Comparison of ENCODE assay signal across 13 cellular contexts in genomic region chr1:64963466-64963865, GRCh38. TPM values are rescaled to one million over a fixed set of nuclear protein-coding genes. Genes with fewer than 3 reads are reported as not detected.
A peak's percentile ranks its signal among the peaks of the same experiment; 100 is the strongest.
DNase-seq lines count a peak whose midpoint lies in the region; ATAC-seq, FAIRE-seq and TF ChIP-seq lines count a peak whose summit lies in the region.
"Had no signal": no experiment of that assay in that cellular context is flagged by ENCODE, and none has a peak within 500 bp of the region (broad histone marks: within the 10 kb centered on the region; RNA-seq: fewer than 3 reads in every experiment).

No MANE protein-coding gene starts in this region.

- no peaks in the 10 kb centered on the region for H3K9me3 Mint-ChIP-seq in CD4-positive, alpha-beta memory T cell
- no peaks in the 10 kb centered on the region for H3K9me3 Mint-ChIP-seq in activated CD8-positive, alpha-beta T cell treated with anti-CD3 and anti-CD28 coated beads, Interleukin-2, amount 10 ng/mL, durations not matched to agents 7 days and 5 days (ENCODE audit: insufficient read depth)
- peaks cover 0 to 4% (median 0%) of the 10 kb centered on the region in 11 donors for H3K9me3 Mint-ChIP-seq in naive thymus-derived CD4-positive, alpha-beta T cell
- H3K9me3 Mint-ChIP-seq: type B pancreatic cell had no signal

- no peaks in the 10 kb centered on the region for H3K36me3 ChIP-seq in CD4-positive, alpha-beta memory T cell (ENCODE audit: insufficient read depth, low read length)
- H3K36me3 ChIP-seq in naive thymus-derived CD4-positive, alpha-beta T cell (ENCODE audit: control insufficient read depth in 2 of 3, insufficient read depth in 3 of 3, low read length in 3 of 3) = peaks cover 0 to 6% (median 0%) of the 10 kb centered on the region in 3 experiments
- H3K36me3 ChIP-seq: left lung had no signal

- POLR2A ChIA-PET in CD4-positive, alpha-beta memory T cell (lab: Charles Lee; ENCODE audit: partially characterized antibody) = interaction anchor here (0.6 to 2.7 kb wide), 9 partner anchors 9 to 112 kb away, joined by 3 to 13 read pairs (median 4); no protein-coding TSS in a partner anchor
- POLR2A ChIA-PET in activated CD8-positive, alpha-beta T cell treated with anti-CD3 and anti-CD28 coated beads, Interleukin-2, amount 10 ng/mL, durations not matched to agents 7 days and 5 days (lab: Charles Lee) = interaction anchor here (0.5 kb wide), 1 partner anchor 458 kb away, joined by 3 read pairs; no protein-coding TSS in a partner anchor
- POLR2A ChIA-PET in naive thymus-derived CD4-positive, alpha-beta T cell (lab: Charles Lee) = interaction anchor here (0.9 to 2.2 kb wide), 4 partner anchors 9 to 102 kb away, joined by 3 to 14 read pairs (median 4); no protein-coding TSS in a partner anchor

- DNase-seq in CD4-positive, alpha-beta memory T cell = no peak
- DNase-seq in GM12891 (ENCODE audit: insufficient read length, low spot score) = no peak
- no peak for DNase-seq in activated CD8-positive, alpha-beta T cell treated with anti-CD3 and anti-CD28 coated beads, Interleukin-2, amount 10 ng/mL, durations not matched to agents 7 days and 5 days
- no peak for DNase-seq in naive thymus-derived CD4-positive, alpha-beta T cell
- DNase-seq in cerebellar nuclear complex (lab: John Stamatoyannopoulos, UW) = no peak
- no peak for DNase-seq in NCI-H1105 treated with DMSO at 0.1 percent for 48 hours (lab: John Stamatoyannopoulos, UW)
- DNase-seq: left lung, NCI-H1092, SHP77 treated with DMSO at 0.1 percent for 48 hours had no signal

- ATAC-seq in activated CD8-positive, alpha-beta T cell treated with anti-CD3 and anti-CD28 coated beads, Interleukin-2, amount 10 ng/mL, durations not matched to agents 7 days and 5 days = no peak
- ATAC-seq in naive thymus-derived CD4-positive, alpha-beta T cell = no peak
- ATAC-seq in HG03460 (IDR thresholded peaks at IDR 0.05; ENCODE audit: unreplicated experiment) = no peak
- ATAC-seq: HepG2, left lung had no signal

- peak overlapping the region; percentile 96 for H3K27ac ChIP-seq in CD4-positive, alpha-beta memory T cell (ENCODE audit: low read depth, low read length)
- H3K27ac ChIP-seq in naive thymus-derived CD4-positive, alpha-beta T cell (ENCODE audit: low read depth, low read length) = peak overlapping the region; percentile 97
- H3K27ac ChIP-seq: left lung had no signal

- H3K27me3 ChIP-seq in CD4-positive, alpha-beta memory T cell (ENCODE audit: insufficient read depth, low read length) = no peaks in the 10 kb centered on the region
- H3K27me3 ChIP-seq in naive thymus-derived CD4-positive, alpha-beta T cell (ENCODE audit: control insufficient read depth in 2 of 2, insufficient read depth in 2 of 2, low read length in 2 of 2) = no peaks in the 10 kb centered on the region
- H3K27me3 ChIP-seq: left lung had no signal

- intact Hi-C loops in CD4-positive, alpha-beta memory T cell (cut with micrococcal nuclease) = loop anchor here (10.0 kb wide), 1 partner anchor 219 kb away; the partner anchor contains the start of gene RAVER2
- intact Hi-C loops in naive thymus-derived CD4-positive, alpha-beta T cell (cut with micrococcal nuclease) = loop anchor here (2.0 to 10.0 kb wide), 5 partner anchors 15 to 1439 kb away; partner anchors contain the start of genes EFCAB7 (in 1 of the 2), ITGB3BP (in 1 of the 2) and RAVER2 (in 1 of the 2)

- H3K9me3 ChIP-seq in CD4-positive, alpha-beta memory T cell (ENCODE audit: control insufficient read depth in 1 of 2, low read length in 2 of 2) = no peaks in the 10 kb centered on the region
- H3K9me3 ChIP-seq in naive thymus-derived CD4-positive, alpha-beta T cell (ENCODE audit: control insufficient read depth in 2 of 3, low read length in 3 of 3) = no peaks in the 10 kb centered on the region
- H3K9me3 ChIP-seq: left lung had no signal

- H3K27ac Mint-ChIP-seq in CD4-positive, alpha-beta memory T cell = peak overlapping the region; percentile 71 to 97 (median 84)
- H3K27ac Mint-ChIP-seq in activated CD8-positive, alpha-beta T cell treated with anti-CD3 and anti-CD28 coated beads, Interleukin-2, amount 10 ng/mL, durations not matched to agents 7 days and 5 days = no peak overlapping the region
- H3K27ac Mint-ChIP-seq in naive thymus-derived CD4-positive, alpha-beta T cell = peak overlapping the region; percentile 40 to 97 (median 92)
- H3K27ac Mint-ChIP-seq: type B pancreatic cell had no signal

- no peaks in the 10 kb centered on the region for H3K27me3 Mint-ChIP-seq in CD4-positive, alpha-beta memory T cell
- no peaks in the 10 kb centered on the region for H3K27me3 Mint-ChIP-seq in activated CD8-positive, alpha-beta T cell treated with anti-CD3 and anti-CD28 coated beads, Interleukin-2, amount 10 ng/mL, durations not matched to agents 7 days and 5 days (ENCODE audit: low read depth)
- H3K27me3 Mint-ChIP-seq in naive thymus-derived CD4-positive, alpha-beta T cell = peaks cover 0 to 3% (median 0%) of the 10 kb centered on the region in 5 donors

- H3K36me3 Mint-ChIP-seq in CD4-positive, alpha-beta memory T cell = peaks cover 0 to 16% of the 10 kb centered on the region in 2 donors
- H3K36me3 Mint-ChIP-seq in activated CD8-positive, alpha-beta T cell treated with anti-CD3 and anti-CD28 coated beads, Interleukin-2, amount 10 ng/mL, durations not matched to agents 7 days and 5 days (ENCODE audit: low read depth) = peaks cover 17% of the 10 kb centered on the region
- peaks cover 0 to 11% (median 0%) of the 10 kb centered on the region in 5 donors for H3K36me3 Mint-ChIP-seq in naive thymus-derived CD4-positive, alpha-beta T cell
- H3K36me3 Mint-ChIP-seq: type B pancreatic cell had no signal

- H3K4me1 Mint-ChIP-seq in CD4-positive, alpha-beta memory T cell = peaks cover 38 to 63% (median 50%) of the 10 kb centered on the region in 4 donors
- peaks cover 75% of the 10 kb centered on the region for H3K4me1 Mint-ChIP-seq in activated CD8-positive, alpha-beta T cell treated with anti-CD3 and anti-CD28 coated beads, Interleukin-2, amount 10 ng/mL, durations not matched to agents 7 days and 5 days (ENCODE audit: low read depth)
- H3K4me1 Mint-ChIP-seq in naive thymus-derived CD4-positive, alpha-beta T cell = peaks cover 37 to 84% (median 74%) of the 10 kb centered on the region in 7 donors

- no peak for TF ChIP-seq POLR2A in GM12891 (IDR thresholded peaks at IDR 0.05; ENCODE audit: low read depth, low read length)

- peak; percentile 61 for FAIRE-seq in GM12891 (lab: Jason Lieb, UNC)
- FAIRE-seq: H1, HepG2 had no signal

- peak overlapping the region in 1 of 2 donors; percentile 93 for H3K4me3 ChIP-seq in CD4-positive, alpha-beta memory T cell (ENCODE audit: low read length in 2 of 2)
- peak overlapping the region; percentile 93 for H3K4me3 ChIP-seq in naive thymus-derived CD4-positive, alpha-beta T cell (ENCODE audit: low read length)

- CTCF ChIA-PET in CD4-positive, alpha-beta memory T cell (lab: Charles Lee; ENCODE audit: partially characterized antibody) = interaction anchor here (2.4 kb wide), 1 partner anchor 86 kb away, joined by 16 read pairs; no protein-coding TSS in a partner anchor
- CTCF ChIA-PET in activated CD8-positive, alpha-beta T cell treated with anti-CD3 and anti-CD28 coated beads, Interleukin-2, amount 10 ng/mL, durations not matched to agents 7 days and 5 days (lab: Charles Lee) = interaction anchor here (1.4 kb wide), 1 partner anchor 42 kb away, joined by 3 read pairs; no protein-coding TSS in a partner anchor
- CTCF ChIA-PET in naive thymus-derived CD4-positive, alpha-beta T cell (lab: Charles Lee) = interaction anchor here (1.1 kb wide), 1 partner anchor 86 kb away, joined by 4 read pairs; no protein-coding TSS in a partner anchor

- H3K4me1 ChIP-seq in CD4-positive, alpha-beta memory T cell (ENCODE audit: insufficient read depth, low read length) = peaks cover 76% of the 10 kb centered on the region
- peaks cover 53 to 68% of the 10 kb centered on the region in 2 donors for H3K4me1 ChIP-seq in naive thymus-derived CD4-positive, alpha-beta T cell (ENCODE audit: control insufficient read depth in 2 of 2, insufficient read depth in 2 of 2, low read length in 2 of 2)

- peak overlapping the region; percentile 81 to 97 (median 94) for H3K4me3 Mint-ChIP-seq in CD4-positive, alpha-beta memory T cell
- peak overlapping the region; percentile 89 for H3K4me3 Mint-ChIP-seq in activated CD8-positive, alpha-beta T cell treated with anti-CD3 and anti-CD28 coated beads, Interleukin-2, amount 10 ng/mL, durations not matched to agents 7 days and 5 days
- peak overlapping the region in 9 of 10 donors; percentile 64 to 95 (median 93) for H3K4me3 Mint-ChIP-seq in naive thymus-derived CD4-positive, alpha-beta T cell

TF ChIP-seq in GM12891, 5 proteins besides CTCF, POLR2A, EP300 and RAD21:
- no peak for TF ChIP-seq POLR2AphosphoS5 (IDR thresholded peaks at IDR 0.05; ENCODE audit: low read depth, low read length)
- 0 out of 2 replicates have a peak, but pooled peaks have one; percentile 11 for TF ChIP-seq SPI1 (IDR thresholded peaks at IDR 0.05; ENCODE audit: low read depth, low read length)

RNA-seq across cellular contexts. Expression of gene JAK1, which starts 2.9 kb away (rescaled TPM):
- total RNA-seq in CD4-positive, alpha-beta memory T cell = 100 to 1,000 TPM; 370 to 372 TPM
- polyA plus RNA-seq in CD4-positive, alpha-beta memory T cell = 100 to 1,000 TPM; 163 to 258 TPM
- 43.3 TPM for polyA plus RNA-seq in GM12891 (2012; ENCODE audit: low read depth, missing spikeins)
- 100 to 1,000 TPM; 156 to 159 TPM for total RNA-seq in activated CD8-positive, alpha-beta T cell treated with anti-CD3 and anti-CD28 coated beads, Interleukin-2, amount 10 ng/mL, durations not matched to agents 7 days and 5 days
- 100 to 1,000 TPM; 210 to 365 (median 265) TPM for total RNA-seq in naive thymus-derived CD4-positive, alpha-beta T cell
- 100 to 1,000 TPM; 197 to 288 TPM for polyA plus RNA-seq in naive thymus-derived CD4-positive, alpha-beta T cell
